Comparison of ENCODE assay signal across 33 cellular contexts in genomic region chr17:47995241-47995935, GRCh38. TPM values are rescaled to one million over a fixed set of nuclear protein-coding genes. Genes with fewer than 3 reads are reported as not detected.
DNase-seq lines count a peak whose midpoint lies in the region; ATAC-seq lines count a peak whose summit lies in the region.
"Had no signal": no experiment of that assay in that cellular context is flagged by ENCODE, and none has a peak within 500 bp of the region (broad histone marks: within the 10 kb centered on the region; RNA-seq: fewer than 3 reads in every experiment).

No MANE protein-coding gene starts in this region.

- H3K27ac Mint-ChIP-seq in stimulated activated naive B cell treated with anti-CD40 and anti-IgM and Interleukin-4, amounts not matched to agents 10 μg/mL and 1 μg/mL and 100 μg/mL, for 72 hours, result no peak overlapping the region
- H3K27ac Mint-ChIP-seq: activated CD8-positive, alpha-beta memory T cell treated with anti-CD3 and anti-CD28 coated beads, Interleukin-2, amount 10 ng/mL, durations not matched to agents 7 days and 5 days; CD4-positive, alpha-beta memory T cell; IgD-negative memory B cell had no signal

- no peaks in the 10 kb centered on the region for H3K36me3 Mint-ChIP-seq in stimulated activated naive B cell treated with anti-CD40 and anti-IgM and Interleukin-4, amounts not matched to agents 10 μg/mL and 1 μg/mL and 100 μg/mL, for 72 hours
- H3K36me3 Mint-ChIP-seq: activated CD8-positive, alpha-beta memory T cell treated with anti-CD3 and anti-CD28 coated beads, Interleukin-2, amount 10 ng/mL, durations not matched to agents 7 days and 5 days; activated naive CD4-positive, alpha-beta T cell treated with anti-CD3 and anti-CD28 coated beads, Interleukin-2, amount 50 U/mL, for 24 hours; CD4-positive, alpha-beta memory T cell; IgD-negative memory B cell had no signal

- H3K27me3 ChIP-seq in H7 (ENCODE audit: control insufficient read depth, insufficient read depth, low read length) (no peaks in the 10 kb centered on the region), ectodermal cell (ENCODE audit: control insufficient read depth, insufficient read depth, low read length, poor library complexity, severe bottlenecking) (no peaks in the 10 kb centered on the region), neuronal stem cell (ENCODE audit: control insufficient read depth in 3 of 3, insufficient read depth in 3 of 3, low read depth in 1 of 3, low read length in 3 of 3) (no peaks in the 10 kb centered on the region)
- H3K27me3 ChIP-seq: dorsolateral prefrontal cortex, Peyer's patch, right atrium auricular region, thyroid gland had no signal

- no peaks in the 10 kb centered on the region for H3K9me3 Mint-ChIP-seq in stimulated activated naive B cell treated with anti-CD40 and anti-IgM and Interleukin-4, amounts not matched to agents 10 μg/mL and 1 μg/mL and 100 μg/mL, for 72 hours
- H3K9me3 Mint-ChIP-seq: activated naive CD4-positive, alpha-beta T cell treated with anti-CD3 and anti-CD28 coated beads, Interleukin-2, amount 50 U/mL, for 24 hours; CD4-positive, alpha-beta memory T cell; IgD-negative memory B cell; stimulated activated naive CD8-positive, alpha-beta T cell treated with anti-CD3 and anti-CD28 coated beads, Interleukin-15, Interleukin-2, amounts not matched to agents 100 ng/mL and 50 ng/mL, for 24 hours had no signal

- no peak overlapping the region for H3K4me3 Mint-ChIP-seq in stimulated activated naive B cell treated with anti-CD40 and anti-IgM and Interleukin-4, amounts not matched to agents 10 μg/mL and 1 μg/mL and 100 μg/mL, for 72 hours
- H3K4me3 Mint-ChIP-seq: activated CD8-positive, alpha-beta memory T cell treated with anti-CD3 and anti-CD28 coated beads, Interleukin-2, amount 10 ng/mL, durations not matched to agents 7 days and 5 days; activated naive CD4-positive, alpha-beta T cell treated with anti-CD3 and anti-CD28 coated beads, Interleukin-2, amount 50 U/mL, for 24 hours; CD4-positive, alpha-beta memory T cell; stimulated activated naive CD8-positive, alpha-beta T cell treated with anti-CD3 and anti-CD28 coated beads, Interleukin-15, Interleukin-2, amounts not matched to agents 100 ng/mL and 50 ng/mL, for 24 hours had no signal

- H3K79me1 ChIP-seq in neuronal stem cell (ENCODE audit: low read depth, low read length), result no peaks in the 10 kb centered on the region

- ATAC-seq in stimulated activated naive B cell treated with anti-CD40 and anti-IgM and Interleukin-4, amounts not matched to agents 10 μg/mL and 1 μg/mL and 100 μg/mL, for 72 hours (replicated peaks), result no peak
- ATAC-seq in GM21786 (IDR thresholded peaks at IDR 0.05; ENCODE audit: unreplicated experiment), result no peak
- ATAC-seq: foreskin keratinocyte had no signal

- H3K36me3 ChIP-seq in H7 (replicated peaks; ENCODE audit: control insufficient read depth, insufficient read depth, low read length), result no peaks in the 10 kb centered on the region
- H3K36me3 ChIP-seq in ectodermal cell (ENCODE audit: control insufficient read depth, insufficient read depth, low read length), result no peaks in the 10 kb centered on the region
- H3K36me3 ChIP-seq in neuronal stem cell (replicated peaks in 1 of 2; ENCODE audit: control insufficient read depth in 2 of 2, insufficient read depth in 2 of 2, low read length in 2 of 2), result no peaks in the 10 kb centered on the region
- H3K36me3 ChIP-seq: Peyer's patch, right atrium auricular region, SJSA1, thyroid gland had no signal

- peak overlapping the region; percentile 84 for H3K27ac ChIP-seq in ectodermal cell (ENCODE audit: insufficient read depth, low read depth, low read length, poor library complexity, severe bottlenecking)
- peak overlapping the region; percentile 93 for H3K27ac ChIP-seq in neuronal stem cell (replicated peaks; ENCODE audit: low read length)
- H3K27ac ChIP-seq: dorsolateral prefrontal cortex, foreskin keratinocyte, HL-60, Peyer's patch, right atrium auricular region, SJSA1, thyroid gland had no signal

- peak; percentile 82 for DNase-seq in H7
- peak; percentile 35 for DNase-seq in NCI-H524 treated with DMSO at 0.1 percent for 48 hours (lab: John Stamatoyannopoulos, UW)
- DNase-seq in neuronal stem cell (ENCODE audit: low spot score), result peak; percentile 86
- DNase-seq in NCI-H128 (lab: John Stamatoyannopoulos, UW; ENCODE audit: unreplicated experiment), result no peak
- no peak for DNase-seq in NCI-H146 (lab: John Stamatoyannopoulos, UW)
- no peak for DNase-seq in stimulated activated naive B cell treated with anti-CD40 and anti-IgM and Interleukin-4, amounts not matched to agents 10 μg/mL and 1 μg/mL and 100 μg/mL, for 72 hours
- DNase-seq: activated CD4-positive, alpha-beta T cell treated with anti-CD3 and anti-CD28 coated beads for 4 hours; activated CD8-positive, alpha-beta memory T cell treated with anti-CD3 and anti-CD28 coated beads, Interleukin-2, amount 10 ng/mL, durations not matched to agents 7 days and 5 days; aorta; CD4-positive, alpha-beta memory T cell; central memory CD4-positive, alpha-beta T cell; DMS53; dorsolateral prefrontal cortex; erythroblast; foreskin keratinocyte; hippocampal formation; NCI-H226; NK-92 treated with Interleukin-12 subunit alpha and Interleukin-12 subunit beta, amount 100 ng/mL, for 24 hours; Peyer's patch; stimulated activated CD4-positive, alpha-beta T cell treated with anti-CD3 and anti-CD28 coated beads, Interleukin-12 subunit alpha, Interleukin-12 subunit beta, amount 100 ng/mL, for 4 hours; stimulated activated CD4-positive, alpha-beta T cell treated with anti-CD3 and anti-CD28 coated beads, Interleukin-4, amount 100 ng/mL, for 4 hours had no signal

- peaks cover 0 to 3% of the 10 kb centered on the region in 2 donors for H3K4me1 Mint-ChIP-seq in stimulated activated naive B cell treated with anti-CD40 and anti-IgM and Interleukin-4, amounts not matched to agents 10 μg/mL and 1 μg/mL and 100 μg/mL, for 72 hours
- H3K4me1 Mint-ChIP-seq: IgD-negative memory B cell had no signal

- no peak overlapping the region for H4K8ac ChIP-seq in neuronal stem cell (ENCODE audit: low read depth, low read length)

- H2BK5ac ChIP-seq in neuronal stem cell (ENCODE audit: low read length), result peak overlapping the region; percentile 100

- H3K23ac ChIP-seq in neuronal stem cell (ENCODE audit: low read depth, low read length, poor library complexity), result no peak overlapping the region

- H2AK5ac ChIP-seq in neuronal stem cell (ENCODE audit: low read depth, low read length), result peak overlapping the region; percentile 99

- H2BK12ac ChIP-seq in neuronal stem cell (ENCODE audit: low read length), result no peak overlapping the region

- no peak overlapping the region for H2AFZ ChIP-seq in neuronal stem cell (ENCODE audit: low read length)

- no peak overlapping the region for H3K4me2 ChIP-seq in neuronal stem cell (ENCODE audit: insufficient read depth, low read length, poor library complexity, severe bottlenecking)

- peaks cover 27% of the 10 kb centered on the region in 2 donors for H3K27me3 Mint-ChIP-seq in stimulated activated naive B cell treated with anti-CD40 and anti-IgM and Interleukin-4, amounts not matched to agents 10 μg/mL and 1 μg/mL and 100 μg/mL, for 72 hours
- H3K27me3 Mint-ChIP-seq: activated naive CD4-positive, alpha-beta T cell treated with anti-CD3 and anti-CD28 coated beads, Interleukin-2, amount 50 U/mL, for 24 hours had no signal

- peak overlapping the region; percentile 9 for H3K18ac ChIP-seq in neuronal stem cell (ENCODE audit: low read length)

- H3K4me1 ChIP-seq in ectodermal cell (ENCODE audit: control insufficient read depth, insufficient read depth, low read length), result peaks cover 61% of the 10 kb centered on the region
- H3K4me1 ChIP-seq in neuronal stem cell (ENCODE audit: control insufficient read depth in 2 of 2, insufficient read depth in 1 of 2, low read depth in 1 of 2, low read length in 2 of 2), result peaks cover 50 to 64% of the 10 kb centered on the region in 2 donors
- H3K4me1 ChIP-seq: foreskin keratinocyte, Peyer's patch had no signal

- H2BK120ac ChIP-seq in neuronal stem cell (ENCODE audit: low read depth, low read length), result peak overlapping the region; percentile 100

- H3K4me3 ChIP-seq in H7 (ENCODE audit: insufficient read depth, low read depth, low read length) (no peak overlapping the region), ectodermal cell (ENCODE audit: insufficient read depth, low read depth, low read length) (no peak overlapping the region), neuronal stem cell (ENCODE audit: low read length in 2 of 2) (no peak overlapping the region)
- H3K4me3 ChIP-seq: dorsolateral prefrontal cortex, lung, Peyer's patch, right atrium auricular region, SJSA1, thyroid gland had no signal

- no peak overlapping the region for H3K4ac ChIP-seq in neuronal stem cell (ENCODE audit: low read length)

- peak overlapping the region; percentile 57 for H2BK15ac ChIP-seq in neuronal stem cell (ENCODE audit: low read length)

- H4K91ac ChIP-seq in neuronal stem cell (ENCODE audit: low read depth, low read length, poor library complexity), result no peak overlapping the region

- H3K14ac ChIP-seq in neuronal stem cell (ENCODE audit: low read length), result no peak overlapping the region

- H3K9me3 ChIP-seq in ectodermal cell (ENCODE audit: control insufficient read depth, low read length), result no peaks in the 10 kb centered on the region
- H3K9me3 ChIP-seq in neuronal stem cell (replicated peaks in 1 of 2; ENCODE audit: control insufficient read depth in 2 of 2, insufficient read depth in 1 of 2, low read depth in 1 of 2, low read length in 2 of 2), result no peaks in the 10 kb centered on the region
- H3K9me3 ChIP-seq: Peyer's patch, right atrium auricular region, SJSA1, thyroid gland had no signal

- WGBS in ectodermal cell, 2 experiments, result 21 to 22% methylated on average over 13 of the region's 13 CpGs
- WGBS in neuronal stem cell (ENCODE audit: extremely low coverage in 2 of 2, insufficient read length in 2 of 2, insufficient replicate concordance in 1 of 2), 2 donors, result no CpG with 5 or more reads among the region's 13 CpGs

- H3K9ac ChIP-seq in neuronal stem cell (ENCODE audit: low read depth, low read length, poor library complexity), result no peak overlapping the region

RNA-seq across cellular contexts. Expression of gene CDK5RAP3, which starts 24.5 kb away (rescaled TPM):
- 63.9 and 79.1 TPM in 2 replicates for total RNA-seq in H7 (2014; rRNA removed; shearing (Covaris generic))
- polyA plus RNA-seq in ectodermal cell (2013, experiment 1 of 4), result 287 TPM
- 274 TPM for polyA plus RNA-seq in ectodermal cell (2013, experiment 2 of 4)
- 213 TPM for polyA plus RNA-seq in ectodermal cell (2013, experiment 3 of 4)
- 230 TPM for polyA plus RNA-seq in ectodermal cell (2013, experiment 4 of 4)
- 193 TPM for polyA plus RNA-seq in neuronal stem cell (2013, experiment 1 of 2)
- 185 TPM for polyA plus RNA-seq in neuronal stem cell (2013, experiment 2 of 2)

RNA-seq across cellular contexts. Expression of gene PRR15L, which starts 37.7 kb away (rescaled TPM):
- 0.10 TPM in 1 of 2 replicates, not detected in the other for total RNA-seq in H7 (2014; rRNA removed; shearing (Covaris generic))
- not detected for polyA plus RNA-seq in ectodermal cell (2013, experiment 1 of 4)
- 0.12 TPM for polyA plus RNA-seq in ectodermal cell (2013, experiment 2 of 4)
- not detected for polyA plus RNA-seq in ectodermal cell (2013, experiment 3 of 4)
- polyA plus RNA-seq in ectodermal cell (2013, experiment 4 of 4), result not detected
- 0.04 TPM for polyA plus RNA-seq in neuronal stem cell (2013, experiment 1 of 2)
- not detected for polyA plus RNA-seq in neuronal stem cell (2013, experiment 2 of 2)
- total RNA-seq: activated CD8-positive, alpha-beta memory T cell treated with anti-CD3 and anti-CD28 coated beads, Interleukin-2, amount 10 ng/mL, durations not matched to agents 7 days and 5 days; aorta; CD4-positive, alpha-beta memory T cell; foreskin keratinocyte; M059J; SJSA1; T-helper 1 cell treated with Interleukin-12 subunit alpha and Interleukin-12 subunit beta and Interleukin-4 antibody, amounts not matched to agents 30 ng/mL and 1 ng/mL, for 36 hours had no signal
- polyA plus RNA-seq: foreskin keratinocyte, IgD-negative memory B cell had no signal

RNA-seq across cellular contexts. Expression of gene COPZ2, which starts 42.2 kb away (rescaled TPM):
- total RNA-seq in H7 (2014; rRNA removed; shearing (Covaris generic)), result not detected in 2 replicates
- polyA plus RNA-seq in ectodermal cell (2013, experiment 1 of 4), result 1.5 TPM
- polyA plus RNA-seq in ectodermal cell (2013, experiment 2 of 4), result 0.69 TPM
- 0.96 TPM for polyA plus RNA-seq in ectodermal cell (2013, experiment 3 of 4)
- 2.1 TPM for polyA plus RNA-seq in ectodermal cell (2013, experiment 4 of 4)
- polyA plus RNA-seq in neuronal stem cell (2013, experiment 1 of 2), result 1.5 TPM
- polyA plus RNA-seq in neuronal stem cell (2013, experiment 2 of 2), result 2.3 TPM

RNA-seq across cellular contexts. Expression of gene NFE2L1, which starts 52.8 kb away (rescaled TPM):
- 89.5 and 114 TPM in 2 replicates for total RNA-seq in H7 (2014; rRNA removed; shearing (Covaris generic))
- polyA plus RNA-seq in ectodermal cell (2013, experiment 1 of 4), result 140 TPM
- polyA plus RNA-seq in ectodermal cell (2013, experiment 2 of 4), result 152 TPM
- 101 TPM for polyA plus RNA-seq in ectodermal cell (2013, experiment 3 of 4)
- 109 TPM for polyA plus RNA-seq in ectodermal cell (2013, experiment 4 of 4)
- polyA plus RNA-seq in neuronal stem cell (2013, experiment 1 of 2), result 69.4 TPM
- polyA plus RNA-seq in neuronal stem cell (2013, experiment 2 of 2), result 72.5 TPM

RNA-seq across cellular contexts. Expression of gene PNPO, which starts 54.0 kb away (rescaled TPM):
- total RNA-seq in H7 (2014; rRNA removed; shearing (Covaris generic)), result 8.9 and 12.9 TPM in 2 replicates
- polyA plus RNA-seq in ectodermal cell (2013, experiment 1 of 4), result 13.1 TPM
- 12.6 TPM for polyA plus RNA-seq in ectodermal cell (2013, experiment 2 of 4)
- polyA plus RNA-seq in ectodermal cell (2013, experiment 3 of 4), result 7.5 TPM
- polyA plus RNA-seq in ectodermal cell (2013, experiment 4 of 4), result 11.0 TPM
- 3.1 TPM for polyA plus RNA-seq in neuronal stem cell (2013, experiment 1 of 2)
- 2.7 TPM for polyA plus RNA-seq in neuronal stem cell (2013, experiment 2 of 2)

Comparison
In these comparisons a context has a peak if more than half of its experiments do, and no peak if none do; other contexts are left out.
1. DNase-seq: peak in H7 (single experiment), NCI-H524 treated with DMSO at 0.1 percent for 48 hours (single experiment) and neuronal stem cell (single experiment); none in NCI-H128 (single experiment), NCI-H146 (single experiment) and stimulated activated naive B cell treated with anti-CD40 and anti-IgM and Interleukin-4, amounts not matched to agents 10 μg/mL and 1 μg/mL and 100 μg/mL, for 72 hours (single experiment).